ENCODE assay signal across 12 cellular contexts in the genomic region with DNA sequence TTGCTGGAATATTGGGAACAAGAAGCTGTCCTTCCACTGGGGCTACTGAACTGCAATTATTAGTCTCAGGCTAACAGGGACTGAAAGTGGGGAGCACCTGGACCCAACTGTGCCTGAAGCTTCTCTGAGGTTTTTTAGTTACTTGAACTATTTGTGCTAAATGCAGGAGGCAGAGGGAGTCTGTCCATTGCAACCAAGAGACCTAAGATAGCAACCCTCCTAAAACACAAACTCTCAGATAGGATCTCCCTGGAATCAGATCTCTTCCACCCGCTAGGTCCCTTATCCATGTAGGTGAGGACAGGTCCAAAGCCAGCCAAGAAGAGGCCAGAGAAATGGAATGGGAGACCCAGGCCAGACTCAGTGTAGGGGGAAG. TPM values are rescaled to one million over a fixed set of nuclear protein-coding genes. Genes with fewer than 3 reads are reported as not detected.
DNase-seq lines count a peak whose midpoint lies in the region; ATAC-seq, FAIRE-seq and TF ChIP-seq lines count a peak whose summit lies in the region.
"Had no signal": no experiment of that assay in that cellular context is flagged by ENCODE, and none has a peak within 500 bp of the region (broad histone marks: within the 10 kb centered on the region; RNA-seq: fewer than 3 reads in every experiment).

No MANE protein-coding gene starts in this region.

- no peak overlapping the region for H3K4ac ChIP-seq in H1 (replicated peaks; ENCODE audit: insufficient read length, low read depth, low read length)

- H2BK15ac ChIP-seq in H1 (ENCODE audit: low read length): no peak overlapping the region

- no peaks in the 10 kb centered on the region for H3K9me3 ChIP-seq in A549
- H3K9me3 ChIP-seq in H1 (ENCODE audit: insufficient read depth in 2 of 2, low read depth in 1 of 2, low read length in 1 of 2): no peaks in the 10 kb centered on the region

- TF ChIP-seq RAD21 in A549 (conservative IDR thresholded peaks at IDR 0.05 in 1 of 2, IDR thresholded peaks at IDR 0.05 in 1 of 2) (no peak), H1 (IDR thresholded peaks at IDR 0.05 in 1 of 2, conservative IDR thresholded peaks at IDR 0.05 in 1 of 2; ENCODE audit: low read depth in 2 of 2, low read length in 2 of 2) (no peak)

- POLR2A ChIA-PET in A549 (lab: Yijun Ruan, JAX): no interaction called here
- POLR2A ChIA-PET in H1 (lab: Charles Lee; ENCODE audit: partially characterized antibody): interaction anchor here (1.6 kb wide), 1 partner anchor 12 kb away, joined by 3 read pairs; no protein-coding TSS in a partner anchor

- no peaks in the 10 kb centered on the region for H3K27me3 Mint-ChIP-seq in osteocyte (ENCODE audit: unreplicated experiment)

- H3K27me3 ChIP-seq in H1 (replicated peaks in 1 of 4; ENCODE audit: control insufficient read depth in 3 of 4, extremely low read depth in 1 of 4, insufficient read depth in 3 of 4, low read length in 3 of 4): no peaks in the 10 kb centered on the region

- peak overlapping the region; percentile 89 for H2BK5ac ChIP-seq in H1 (ENCODE audit: low read depth, low read length)

- peaks cover 4% of the 10 kb centered on the region for H3K36me3 Mint-ChIP-seq in osteocyte (ENCODE audit: unreplicated experiment)

- no peaks in the 10 kb centered on the region for H3K9me3 Mint-ChIP-seq in osteocyte (ENCODE audit: unreplicated experiment)

- H3K36me3 ChIP-seq in H1 (ENCODE audit: control insufficient read depth in 2 of 4, insufficient read depth in 4 of 4, low read length in 3 of 4): peaks cover 0 to 6% (median 0%) of the 10 kb centered on the region in 4 experiments; a peak in 1 of 8 replicates

- WGBS in A549 (ENCODE audit: missing lambda C conversion rate): 100% methylated on average over 1 of the region's 1 CpG
- WGBS in H1 (ENCODE audit: extremely low coverage in 1 of 2, insufficient coverage in 1 of 2, insufficient read length in 1 of 2, insufficient replicate concordance in 2 of 2, low coverage in 1 of 2, low lambda C conversion rate in 2 of 2, missing lambda C conversion rate in 1 of 2), 2 experiments: 93% methylated on average over 1 of the region's 1 CpG; no CpG with 5 or more reads in 1 of the 2 experiments

- H3K23ac ChIP-seq in H1 (ENCODE audit: insufficient read length): no peak overlapping the region

- TF ChIP-seq EP300 in A549 (IDR thresholded peaks at IDR 0.05) (no peak), H1 (IDR thresholded peaks at IDR 0.05; ENCODE audit: borderline replicate concordance in 1 of 2, low read depth in 2 of 2, low read length in 2 of 2) (no peak)

- no peak overlapping the region for H3K4me3 Mint-ChIP-seq in osteocyte (ENCODE audit: unreplicated experiment)
- H3K4me3 Mint-ChIP-seq: activated CD8-positive, alpha-beta T cell treated with anti-CD3 and anti-CD28 coated beads, Interleukin-2, amount 10 ng/mL, durations not matched to agents 7 days and 5 days had no signal

- no peak overlapping the region for H3K56ac ChIP-seq in H1 (replicated peaks; ENCODE audit: insufficient read length, low read depth, low read length)

- CTCF ChIA-PET in A549 (lab: Yijun Ruan, JAX): interaction anchor here (1.1 to 3.8 kb wide), 5 partner anchors 10 to 257 kb away, joined by 3 to 13 read pairs (median 4); no protein-coding TSS in a partner anchor
- CTCF ChIA-PET in H1 (lab: Charles Lee; ENCODE audit: partially characterized antibody): interaction anchor here (0.6 to 5.5 kb wide), 21 partner anchors 9 to 792 kb away, joined by 3 to 39 read pairs (median 4); partner anchors contain the start of gene NCOR2

- H3K27ac Mint-ChIP-seq in osteocyte (ENCODE audit: unreplicated experiment): peak overlapping the region; percentile 67
- H3K27ac Mint-ChIP-seq: activated CD8-positive, alpha-beta T cell treated with anti-CD3 and anti-CD28 coated beads, Interleukin-2, amount 10 ng/mL, durations not matched to agents 7 days and 5 days had no signal

- peaks cover 6 to 94% of the 10 kb centered on the region in 2 experiments for H3K79me2 ChIP-seq in H1 (ENCODE audit: control insufficient read depth in 1 of 2, insufficient read depth in 2 of 2, low read length in 2 of 2)

- H2BK20ac ChIP-seq in H1 (ENCODE audit: low read length): peak overlapping the region; percentile 15; the same call in 1 of the 2 replicates

- H4K5ac ChIP-seq in H1 (ENCODE audit: insufficient read length, low read depth, low read length): no peak overlapping the region

- peaks cover 34% of the 10 kb centered on the region for H3K79me1 ChIP-seq in H1 (ENCODE audit: low read depth, low read length)

- H3K14ac ChIP-seq in H1 (ENCODE audit: insufficient read length): no peak overlapping the region

- TF ChIP-seq POLR2A in A549 (IDR thresholded peaks at IDR 0.05; ENCODE audit: low read length) (no peak), H1 (IDR thresholded peaks at IDR 0.05; ENCODE audit: control extremely low read depth in 1 of 2, low read depth in 2 of 2, low read length in 2 of 2) (no peak)

- ATAC-seq in A549 (no peak), GM21619 (IDR thresholded peaks at IDR 0.05; ENCODE audit: unreplicated experiment) (no peak)

- no peak overlapping the region for H4K8ac ChIP-seq in H1 (ENCODE audit: extremely low read depth, insufficient read depth, low read length)

- H2BK120ac ChIP-seq in H1 (replicated peaks; ENCODE audit: low read depth, low read length): no peak overlapping the region

- H3K9ac ChIP-seq in H1 (replicated peaks in 1 of 4; ENCODE audit: extremely low read depth in 1 of 4, low read depth in 3 of 4, low read length in 3 of 4): no peak overlapping the region

- no peak overlapping the region for H4K91ac ChIP-seq in H1 (replicated peaks; ENCODE audit: insufficient read length, low read length)

- H3K4me3 ChIP-seq in A549 (no peak overlapping the region), H1 (ENCODE audit: extremely low read depth in 1 of 4, insufficient read depth in 2 of 4, low read depth in 3 of 4, low read length in 4 of 4) (no peak overlapping the region)

- H3K4me1 Mint-ChIP-seq in osteocyte (ENCODE audit: unreplicated experiment): peaks cover 91% of the 10 kb centered on the region

- FAIRE-seq in A549 (lab: Jason Lieb, UNC) (no peak), H1 (lab: Jason Lieb, UNC) (no peak)
- FAIRE-seq: colon, RCC 7860 had no signal

- H2AK5ac ChIP-seq in H1 (ENCODE audit: low read depth, low read length): peak overlapping the region; percentile 83; the same call in 1 of the 2 replicates

- no peak overlapping the region for H2AFZ ChIP-seq in H1 (ENCODE audit: low read length)

- H3K27ac ChIP-seq in A549 (peak overlapping the region; percentile 32 to 66; a peak in 4 of 6 replicates), H1 (ENCODE audit: low read depth, low read length) (peak overlapping the region; percentile 47; the same call in 1 of the 2 replicates)

- H3K18ac ChIP-seq in H1 (ENCODE audit: extremely low read depth, low read length): no peak overlapping the region; the same call in 1 of the 2 replicates

- H2BK12ac ChIP-seq in H1 (ENCODE audit: low read depth, low read length): 0 out of 2 replicates have a peak overlapping the region, but pooled peaks have one; percentile 4

- DNase-seq in A549 (ENCODE audit: low read depth in 1 of 2, low spot score in 1 of 2): no peak
- DNase-seq in LHCN-M2 (ENCODE audit: low read depth): peak; percentile 31
- no peak for DNase-seq in H1 (ENCODE audit: low read depth in 1 of 2, low spot score in 2 of 2)
- no peak for DNase-seq in osteocyte (ENCODE audit: extremely low spot score, unreplicated experiment)
- no peak for DNase-seq in stimulated activated CD4-positive, alpha-beta T cell treated with anti-CD3 and anti-CD28 coated beads, Interleukin-2, amount 100 ng/mL, for 24 hours
- no peak for DNase-seq in Ammon's horn (ENCODE audit: low spot score)
- DNase-seq in putamen (ENCODE audit: low spot score): no peak
- DNase-seq: stimulated activated CD8-positive, alpha-beta memory T cell treated with anti-CD3 and anti-CD28 coated beads, Interleukin-4, amount 100 ng/mL, for 48 hours had no signal

- TF ChIP-seq CTCF in A549 (IDR thresholded peaks at IDR 0.05) (no peak), H1 (IDR thresholded peaks at IDR 0.05; ENCODE audit: control extremely low read depth in 1 of 3, insufficient read depth in 1 of 3, low read depth in 1 of 3, low read length in 3 of 3) (no peak), osteocyte (IDR thresholded peaks at IDR 0.05) (no peak)

- peaks cover 20 to 32% of the 10 kb centered on the region in 2 experiments for H4K20me1 ChIP-seq in H1 (replicated peaks in 1 of 2; ENCODE audit: control insufficient read depth in 1 of 2, insufficient read depth in 2 of 2, low read length in 2 of 2)

- no peak overlapping the region for H3K4me2 ChIP-seq in A549
- H3K4me2 ChIP-seq in H1 (ENCODE audit: insufficient read depth in 1 of 2, low read depth in 2 of 2, low read length in 2 of 2): 0 out of 4 replicates have a peak overlapping the region, but pooled peaks of 1 of the 2 experiments have one; percentile 16

- H3K4me1 ChIP-seq in A549 (peaks cover 46% of the 10 kb centered on the region), H1 (replicated peaks in 1 of 4; ENCODE audit: control insufficient read depth in 3 of 4, insufficient read depth in 4 of 4, low read length in 3 of 4) (peaks cover 17 to 83% (median 53%) of the 10 kb centered on the region in 4 experiments)

- H3K23me2 ChIP-seq in H1 (ENCODE audit: low read depth, low read length): peaks cover 6% of the 10 kb centered on the region; the same call in 1 of the 2 replicates

TF ChIP-seq in H1, 55 proteins besides CTCF, POLR2A, EP300 and RAD21 (continues in another document):
- TF ChIP-seq NANOG (IDR thresholded peaks at IDR 0.05; ENCODE audit: insufficient read depth, low read depth, low read length, poor library complexity, severe bottlenecking) (no peak), TAF7 (optimal IDR thresholded peaks at IDR 0.05; ENCODE audit: borderline replicate concordance, low read depth, low read length) (no peak), HDAC6 (IDR thresholded peaks at IDR 0.05; ENCODE audit: low read depth, low read length) (no peak)

RNA-seq across cellular contexts. Expression of gene NCOR2, which starts 58.1 kb away (rescaled TPM):
- polyA plus RNA-seq in A549 (2011; rRNA removed) (14.1 and 19.3 TPM in 2 replicates), A549 (2017; fragmentation: RNase III; extraction: RNeasy Plus Mini Kit Qiagen cat#74134 plus additional on column Dnase treatment) (151 to 170 TPM (median 160 TPM) in 3 replicates), H1 (2011; rRNA removed) (14.8 and 25.3 TPM in 2 replicates)
- polyA plus RNA-seq in A549 (2012; cell fraction: cytosol; rRNA removed): 40.4 and 55.7 TPM in 2 replicates
- polyA plus RNA-seq in A549 (2012; cell fraction: nucleus; rRNA removed): 206 and 232 TPM in 2 replicates
- polyA minus RNA-seq in A549 (2011; rRNA and poly(A)+ RNA removed): 39.9 and 51.1 TPM in 2 replicates
- total RNA-seq in LHCN-M2 (2014; rRNA removed) (72.4 and 79.0 TPM in 2 replicates), osteocyte (362 and 381 TPM in 2 replicates)
- 138 TPM for polyA plus RNA-seq in LHCN-M2 (2012)
- total RNA-seq in H1 (2021; fragmentation: NEBNext Ultra II Directional; extraction: Animal tissue kit (Norgen Biotek cat#: 25700)): 275 TPM in 2 replicates
- polyA plus RNA-seq in H1 (2011; cell fraction: cytosol; rRNA removed): 13.5 TPM
- polyA plus RNA-seq in H1 (2011; cell fraction: nucleus; rRNA removed): 54.3 TPM
- 125 to 153 TPM (median 138 TPM) in 4 replicates for polyA plus RNA-seq in H1 (2012, experiment 1 of 2)
- 70.3 TPM for polyA plus RNA-seq in H1 (2012, experiment 2 of 2)
- polyA plus RNA-seq in H1 (2013, experiment 1 of 2): 103 TPM
- 111 TPM for polyA plus RNA-seq in H1 (2013, experiment 2 of 2)
- 28.8 and 30.2 TPM in 2 replicates for polyA minus RNA-seq in H1 (2011; rRNA and poly(A)+ RNA removed)
- 93.4 TPM for polyA minus RNA-seq in H1 (2011; cell fraction: cytosol; rRNA and poly(A)+ RNA removed)
- 81.3 TPM for polyA minus RNA-seq in H1 (2011; cell fraction: nucleus; rRNA and poly(A)+ RNA removed)
